17 cellular contexts compared by ENCODE assay signal in genomic region chr3:46029953-46030543, GRCh38. TPM values are rescaled to one million over a fixed set of nuclear protein-coding genes. Genes with fewer than 3 reads are reported as not detected.
"Had no signal": no experiment of that assay in that cellular context is flagged by ENCODE, and none has a peak within 500 bp of the region (broad histone marks: within the 10 kb centered on the region; RNA-seq: fewer than 3 reads in every experiment).

No MANE protein-coding gene starts in this region.

- H3K36me3 ChIP-seq: adrenal gland, left lung, right lobe of liver, spleen had no signal

- H3K27ac ChIP-seq: adrenal gland, body of pancreas, left lung, psoas muscle, right lobe of liver, spleen had no signal

- DNase-seq: activated CD4-positive, alpha-beta T cell treated with anti-CD3 and anti-CD28 coated beads, Interleukin-2, amount 50 U/mL, for 1 hour; activated CD4-positive, CD25-positive, alpha-beta regulatory T cell; activated naive CD4-positive, alpha-beta T cell treated with anti-CD3 and anti-CD28 coated beads, Interleukin-2, amount 50 U/mL, for 16 hours; adrenal gland; body of pancreas; central memory CD4-positive, alpha-beta T cell; dermis blood vessel endothelial cell; left lung; mesenchymal stem cell; nephron progenitor cell; psoas muscle; right lobe of liver; spleen; stimulated activated CD4-positive, alpha-beta T cell treated with anti-CD3 and anti-CD28 coated beads, Interleukin-2, amount 100 ng/mL, for 24 hours; stimulated activated naive CD4-positive, alpha-beta T cell treated with Interleukin-2 at 50 U/mL for 16 hours had no signal

- H3K4me3 ChIP-seq: adrenal gland, body of pancreas, left lung, psoas muscle, right lobe of liver, spleen had no signal

- H3K4me3 Mint-ChIP-seq: nephron progenitor cell had no signal

- H3K27ac Mint-ChIP-seq: nephron progenitor cell had no signal

- H3K4me1 Mint-ChIP-seq: nephron progenitor cell had no signal

- H3K27me3 ChIP-seq: adrenal gland, body of pancreas, left lung, right lobe of liver, spleen had no signal

- ATAC-seq: body of pancreas, left lung, psoas muscle had no signal

- H3K9me3 ChIP-seq: adrenal gland had no signal

- H3K4me1 ChIP-seq: adrenal gland, body of pancreas, left lung, psoas muscle, right lobe of liver had no signal

- FAIRE-seq: islet of Langerhans had no signal

RNA-seq across cellular contexts. Expression of gene XCR1, which starts 2.8 kb away (rescaled TPM):
- total RNA-seq: activated CD8-positive, alpha-beta memory T cell treated with anti-CD3 and anti-CD28 coated beads for 36 hours; body of pancreas; dermis blood vessel endothelial cell had no signal
